ENCODE assay signal across 8 cellular contexts in genomic region chr5:142826741-142827492, GRCh38. TPM values are rescaled to one million over a fixed set of nuclear protein-coding genes. Genes with fewer than 3 reads are reported as not detected.
DNase-seq lines count a peak whose midpoint lies in the region; ATAC-seq and TF ChIP-seq lines count a peak whose summit lies in the region.

No MANE protein-coding gene starts in this region.

- peaks cover 41% of the 10 kb centered on the region for H3K79me2 ChIP-seq in HCT116 (ENCODE audit: insufficient read depth, low read length)

- H2AFZ ChIP-seq in HCT116 (ENCODE audit: low read depth, low read length, poor library complexity, severe bottlenecking): no peak overlapping the region

- TF ChIP-seq POLR2A in HCT116 (IDR thresholded peaks at IDR 0.05; ENCODE audit: borderline replicate concordance, extremely low read depth, insufficient read depth, insufficient read length): no peak
- TF ChIP-seq POLR2A in vagina (IDR thresholded peaks at IDR 0.05): no peak

- TF ChIP-seq CTCF in AG10803 (conservative IDR thresholded peaks at IDR 0.05; ENCODE audit: low read length) (no peak), HCT116 (IDR thresholded peaks at IDR 0.05 in 2 of 3, conservative IDR thresholded peaks at IDR 0.05 in 1 of 3; ENCODE audit: borderline replicate concordance in 1 of 3, insufficient read depth in 1 of 3, low read depth in 2 of 3, low read length in 2 of 3) (no peak), WTC11 (IDR thresholded peaks at IDR 0.05) (no peak), vagina (IDR thresholded peaks at IDR 0.05) (no peak)

- H3K4me1 Mint-ChIP-seq in WTC11: peaks cover 70% of the 10 kb centered on the region

- H3K9me2 ChIP-seq in HCT116 (ENCODE audit: insufficient read depth): no peaks in the 10 kb centered on the region

- no peaks in the 10 kb centered on the region for H3K27me3 ChIP-seq in HCT116 (ENCODE audit: insufficient read depth, low read length)
- H3K27me3 ChIP-seq in vagina: no peaks in the 10 kb centered on the region

- POLR2A ChIA-PET in HCT116 (lab: Charles Lee) (interaction anchor here (0.6 to 0.8 kb wide), 2 partner anchors 12 to 17 kb away, joined by 3 to 4 read pairs; no protein-coding TSS in a partner anchor), WTC11 (lab: Charles Lee) (no interaction called here)

- H3K4me3 ChIP-seq in AG10803 (ENCODE audit: low read length) (no peak overlapping the region), HCT116 (replicated peaks in 1 of 2; ENCODE audit: low read depth in 1 of 2, low read length in 2 of 2) (peak overlapping the region; percentile 10 to 51), vagina (no peak overlapping the region)

- no peaks in the 10 kb centered on the region for H4K20me1 ChIP-seq in HCT116 (ENCODE audit: insufficient read depth)

- peak; percentile 59 for ATAC-seq in HCT116
- no peak for ATAC-seq in WTC11
- no peak for ATAC-seq in HG03159 (IDR thresholded peaks at IDR 0.05; ENCODE audit: unreplicated experiment)

- H3K27ac Mint-ChIP-seq in WTC11: peak overlapping the region; percentile 13

- H3K4me2 ChIP-seq in HCT116 (ENCODE audit: low read length): peak overlapping the region; percentile 84

- RAD21 ChIA-PET in HCT116 (lab: Charles Lee; ENCODE audit: low non-redundant PET in 1 of 2, low total read pairs in 2 of 2, uncharacterized antibody in 2 of 2, unreplicated experiment in 2 of 2): interaction anchor here in 1 of 2 experiments (1.2 kb wide), 1 partner anchor 40 kb away, joined by 3 read pairs; no protein-coding TSS in a partner anchor

- peak overlapping the region; percentile 52 for H3K9ac ChIP-seq in HCT116 (ENCODE audit: low read length)

- H3K9me3 Mint-ChIP-seq in WTC11: no peaks in the 10 kb centered on the region

- DNase-seq in AG10803 (ENCODE audit: low read depth) (peak; percentile 51), HCT116 (ENCODE audit: low read depth, low spot score) (peak; percentile 87), WTC11 (ENCODE audit: low spot score) (no peak), glomerular visceral epithelial cell (ENCODE audit: extremely low spot score) (peak; percentile 96), vagina (ENCODE audit: extremely low spot score in 2 of 2) (no peak), ecto neural progenitor cell (ENCODE audit: low spot score) (no peak), NAMALWA (ENCODE audit: low spot score) (no peak)

- H3K4me3 Mint-ChIP-seq in WTC11: no peak overlapping the region

- peaks cover 89 to 99% of the 10 kb centered on the region in 2 experiments for H3K4me1 ChIP-seq in HCT116 (ENCODE audit: control insufficient read depth in 1 of 2, insufficient read depth in 2 of 2, low read length in 2 of 2)
- peaks cover 64% of the 10 kb centered on the region for H3K4me1 ChIP-seq in vagina

- intact Hi-C loops in HCT116 (cut with micrococcal nuclease): loop anchor here (2.0 kb wide), 1 partner anchor 56 kb away; the partner anchor contains the start of gene ARHGAP26
- intact Hi-C loops in vagina (cut with DNase I): no loop called here

- H3K27ac ChIP-seq in HCT116 (ENCODE audit: low read depth, low read length): peak overlapping the region; percentile 90
- H3K27ac ChIP-seq in vagina: peak overlapping the region; percentile 37

- no peaks in the 10 kb centered on the region for H3K9me3 ChIP-seq in HCT116 (ENCODE audit: control insufficient read depth in 1 of 2, insufficient read depth in 1 of 2, low read depth in 1 of 2, low read length in 2 of 2)
- H3K9me3 ChIP-seq in vagina: no peaks in the 10 kb centered on the region

- H3K36me3 ChIP-seq in HCT116 (ENCODE audit: control insufficient read depth in 1 of 2, insufficient read depth in 2 of 2, low read length in 2 of 2) (no peaks in the 10 kb centered on the region), vagina (no peaks in the 10 kb centered on the region)

- H3K36me3 Mint-ChIP-seq in WTC11: no peaks in the 10 kb centered on the region

- BruUV-seq in HCT116 (replicated peaks; lab: Mats Ljungman, UMichigan): no TSS peak

- TF ChIP-seq RAD21 in HCT116 (IDR thresholded peaks at IDR 0.05; ENCODE audit: low read depth): no peak

- H3K27me3 Mint-ChIP-seq in WTC11 (ENCODE audit: low read depth): no peaks in the 10 kb centered on the region

- CTCF ChIA-PET in HCT116 (lab: Charles Lee): interaction anchor here (1.1 to 1.9 kb wide), 3 partner anchors 18 to 114 kb away, joined by 4 to 6 read pairs (median 5); no protein-coding TSS in a partner anchor
- CTCF ChIA-PET in WTC11 (lab: Charles Lee): interaction anchor here (1.1 to 1.4 kb wide), 3 partner anchors 8 to 113 kb away, joined by 3 read pairs; no protein-coding TSS in a partner anchor

TF ChIP-seq in HCT116, 20 proteins besides CTCF, POLR2A, EP300 and RAD21 (continues in another document):
- TF ChIP-seq ELF1 (IDR thresholded peaks at IDR 0.05; ENCODE audit: borderline replicate concordance, low read depth) (no peak), YY1 (IDR thresholded peaks at IDR 0.05; ENCODE audit: extremely low read depth, insufficient replicate concordance, low read depth, low read length) (peak; percentile 61), SRF (IDR thresholded peaks at IDR 0.05; ENCODE audit: low read depth) (no peak), FOSL1 (IDR thresholded peaks at IDR 0.05; ENCODE audit: low read depth) (no peak), POLR2AphosphoS5 (IDR thresholded peaks at IDR 0.05; ENCODE audit: low read depth, low read length) (0 out of 2 replicates have a peak, but pooled peaks have one; percentile 18), CBX3 (IDR thresholded peaks at IDR 0.05; ENCODE audit: low read depth) (no peak), CEBPB (IDR thresholded peaks at IDR 0.05; ENCODE audit: low read depth) (no peak)
- TF ChIP-seq, protein P1, sequence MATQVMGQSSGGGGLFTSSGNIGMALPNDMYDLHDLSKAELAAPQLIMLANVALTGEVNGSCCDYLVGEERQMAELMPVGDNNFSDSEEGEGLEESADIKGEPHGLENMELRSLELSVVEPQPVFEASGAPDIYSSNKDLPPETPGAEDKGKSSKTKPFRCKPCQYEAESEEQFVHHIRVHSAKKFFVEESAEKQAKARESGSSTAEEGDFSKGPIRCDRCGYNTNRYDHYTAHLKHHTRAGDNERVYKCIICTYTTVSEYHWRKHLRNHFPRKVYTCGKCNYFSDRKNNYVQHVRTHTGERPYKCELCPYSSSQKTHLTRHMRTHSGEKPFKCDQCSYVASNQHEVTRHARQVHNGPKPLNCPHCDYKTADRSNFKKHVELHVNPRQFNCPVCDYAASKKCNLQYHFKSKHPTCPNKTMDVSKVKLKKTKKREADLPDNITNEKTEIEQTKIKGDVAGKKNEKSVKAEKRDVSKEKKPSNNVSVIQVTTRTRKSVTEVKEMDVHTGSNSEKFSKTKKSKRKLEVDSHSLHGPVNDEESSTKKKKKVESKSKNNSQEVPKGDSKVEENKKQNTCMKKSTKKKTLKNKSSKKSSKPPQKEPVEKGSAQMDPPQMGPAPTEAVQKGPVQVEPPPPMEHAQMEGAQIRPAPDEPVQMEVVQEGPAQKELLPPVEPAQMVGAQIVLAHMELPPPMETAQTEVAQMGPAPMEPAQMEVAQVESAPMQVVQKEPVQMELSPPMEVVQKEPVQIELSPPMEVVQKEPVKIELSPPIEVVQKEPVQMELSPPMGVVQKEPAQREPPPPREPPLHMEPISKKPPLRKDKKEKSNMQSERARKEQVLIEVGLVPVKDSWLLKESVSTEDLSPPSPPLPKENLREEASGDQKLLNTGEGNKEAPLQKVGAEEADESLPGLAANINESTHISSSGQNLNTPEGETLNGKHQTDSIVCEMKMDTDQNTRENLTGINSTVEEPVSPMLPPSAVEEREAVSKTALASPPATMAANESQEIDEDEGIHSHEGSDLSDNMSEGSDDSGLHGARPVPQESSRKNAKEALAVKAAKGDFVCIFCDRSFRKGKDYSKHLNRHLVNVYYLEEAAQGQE (IDR thresholded peaks at IDR 0.05; ENCODE audit: low read depth): no peak

TF ChIP-seq in WTC11, 78 proteins besides CTCF, POLR2A, EP300 and RAD21 (continues in another document):
- no peak for TF ChIP-seq FOXP4 (CRISPR knock-in tag; IDR thresholded peaks at IDR 0.05)
- TF ChIP-seq SOX15 (CRISPR knock-in tag; IDR thresholded peaks at IDR 0.05): no peak
- no peak for TF ChIP-seq IRF1 (CRISPR knock-in tag; IDR thresholded peaks at IDR 0.05)
- no peak for TF ChIP-seq ZNF121 (CRISPR knock-in tag; IDR thresholded peaks at IDR 0.05)
- TF ChIP-seq IRF2 (CRISPR knock-in tag; IDR thresholded peaks at IDR 0.05; ENCODE audit: borderline replicate concordance, low read depth): no peak
- TF ChIP-seq JUN (CRISPR knock-in tag; IDR thresholded peaks at IDR 0.05): no peak
- TF ChIP-seq ZNF138 (CRISPR knock-in tag; conservative IDR thresholded peaks at IDR 0.05): no peak
- TF ChIP-seq ZNF423 (CRISPR knock-in tag; IDR thresholded peaks at IDR 0.05): no peak

RNA-seq across cellular contexts. Expression of gene ARHGAP26, which starts 56.7 kb away (rescaled TPM):
- total RNA-seq in HCT116 (2021; ENCODE audit: unreplicated experiment): 34.5 TPM
- polyA plus RNA-seq in HCT116 (2012): 8.3 and 11.5 TPM in 2 replicates
- total RNA-seq in WTC11 (2021): 19.1 to 22.3 TPM (median 21.8 TPM) in 3 replicates
- 42.5 TPM for total RNA-seq in vagina

Comparison
In these comparisons a context has a peak if more than half of its experiments do, and no peak if none do; other contexts are left out.
1. DNase-seq: peak in AG10803 (single experiment), HCT116 (single experiment) and glomerular visceral epithelial cell (single experiment); none in WTC11 (single experiment), vagina (0 of 2), ecto neural progenitor cell (single experiment) and NAMALWA (single experiment).
2. H3K4me3 ChIP-seq: peak in HCT116 (2 of 2); none in AG10803 (single experiment) and vagina (0 of 2).